ENCODE assay signal across 18 cellular contexts in the genomic region with DNA sequence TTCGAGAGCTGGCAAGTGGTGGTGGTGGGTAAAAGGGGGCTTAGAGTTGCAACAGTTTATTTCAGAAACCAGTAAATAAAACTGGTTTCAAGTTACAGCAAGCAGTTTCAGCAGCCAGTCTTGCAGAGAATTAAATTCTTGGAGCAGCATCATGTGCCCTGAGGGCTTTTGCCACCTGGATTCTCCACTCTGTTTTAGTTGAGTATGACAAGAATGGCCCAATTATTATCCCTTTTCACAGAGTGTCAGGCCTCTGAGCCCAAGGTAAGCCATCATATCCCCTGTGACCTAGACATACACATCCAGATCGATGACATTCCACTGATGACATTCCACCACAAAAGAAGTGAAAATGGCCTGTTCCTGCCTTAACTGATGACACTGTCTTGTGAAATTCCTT.
DNase-seq lines count a peak whose midpoint lies in the region; ATAC-seq and TF ChIP-seq lines count a peak whose summit lies in the region.
"Had no signal": no experiment of that assay in that cellular context is flagged by ENCODE, and none has a peak within 500 bp of the region (broad histone marks: within the 10 kb centered on the region; RNA-seq: fewer than 3 reads in every experiment).

No MANE protein-coding gene starts in this region.

- H3K4me3 ChIP-seq in PC-3 (ENCODE audit: low read length) = no peak overlapping the region
- H3K4me3 ChIP-seq: A549, GM23338 had no signal

- no peak overlapping the region for H3K4me2 ChIP-seq in PC-3 (ENCODE audit: low read length)
- H3K4me2 ChIP-seq: A549, GM23338 had no signal

- no peak overlapping the region for H3K27ac ChIP-seq in PC-3 (ENCODE audit: low read length)
- H3K27ac ChIP-seq: 22Rv1, A549, C4-2B had no signal

- no peaks in the 10 kb centered on the region for H4K20me1 ChIP-seq in PC-3 (ENCODE audit: low read length)

- intact Hi-C loops in PC-3 (cut with micrococcal nuclease) = no loop called here

- CTCF ChIA-PET in PC-3 (lab: Charles Lee) = no interaction called here

- no peaks in the 10 kb centered on the region for H3F3A ChIP-seq in PC-3 (ENCODE audit: low read length, unreplicated experiment)

- no peaks in the 10 kb centered on the region for H3K79me2 ChIP-seq in PC-3 (ENCODE audit: low read length)

- H3K9me2 ChIP-seq in PC-3 (replicated peaks; ENCODE audit: low read length) = no peaks in the 10 kb centered on the region

- POLR2A ChIA-PET in PC-3 (lab: Charles Lee; ENCODE audit: unreplicated experiment) = no interaction called here

- no TSS peak for BruUV-seq in PC-3 (replicated peaks; lab: Mats Ljungman, UMichigan)

- no peak overlapping the region for H3K9ac ChIP-seq in PC-3 (ENCODE audit: low read length)

- no peaks in the 10 kb centered on the region for H3K4me1 ChIP-seq in PC-3 (ENCODE audit: insufficient read depth, low read length)
- H3K4me1 ChIP-seq: A549, Caco-2 had no signal

- TF ChIP-seq CTCF in PC-3 (conservative IDR thresholded peaks at IDR 0.05; ENCODE audit: low read depth, low read length) = no peak

- H2AFZ ChIP-seq in PC-3 (ENCODE audit: low read length) = no peak overlapping the region
- H2AFZ ChIP-seq: GM23338 had no signal

- ATAC-seq in PC-3 (no peak), HG02642 (IDR thresholded peaks at IDR 0.05; ENCODE audit: poor library complexity, unreplicated experiment) (no peak), HG02610 (IDR thresholded peaks at IDR 0.05; ENCODE audit: unreplicated experiment) (no peak)
- ATAC-seq: A549, GM23338, HCT116 had no signal

- DNase-seq in NCI-H146 (lab: John Stamatoyannopoulos, UW) (peak; percentile 9), NCI-H146 treated with DMSO at 0.1 percent for 48 hours (lab: John Stamatoyannopoulos, UW; ENCODE audit: unreplicated experiment) (no peak), ELF-1 (ENCODE audit: low read depth, low spot score) (peak; percentile 41), PC-3 (peak; percentile 33), islet precursor cell (peak; percentile 81), HCEC 1CT (no peak)
- DNase-seq: AML-193; Caco-2; CD4-positive, alpha-beta T cell; GDM1; HFFc6 had no signal

- no peaks in the 10 kb centered on the region for H3K9me3 ChIP-seq in PC-3 (ENCODE audit: low read length)
- H3K9me3 ChIP-seq: A549, Caco-2 had no signal

- H3K36me3 ChIP-seq in PC-3 (ENCODE audit: low read depth, low read length) = no peaks in the 10 kb centered on the region

- H3K27me3 ChIP-seq in PC-3 (ENCODE audit: low read length) = no peaks in the 10 kb centered on the region

Comparison
In these comparisons a context has a peak if more than half of its experiments do, and no peak if none do; other contexts are left out.
1. DNase-seq: peak in NCI-H146 (single experiment), ELF-1 (single experiment), PC-3 (single experiment) and islet precursor cell (single experiment); none in NCI-H146 treated with DMSO at 0.1 percent for 48 hours (single experiment) and HCEC 1CT (single experiment).